19 cellular contexts compared by ENCODE assay signal in genomic region chr11:104819603-104820002, GRCh38.
"Had no signal": no experiment of that assay in that cellular context is flagged by ENCODE, and none has a peak within 500 bp of the region (broad histone marks: within the 10 kb centered on the region; RNA-seq: fewer than 3 reads in every experiment).

No MANE protein-coding gene starts in this region.

- H3K27ac Mint-ChIP-seq: nephron progenitor cell had no signal

- H3K4me3 Mint-ChIP-seq: nephron progenitor cell had no signal

- H3K4me1 Mint-ChIP-seq: nephron progenitor cell had no signal

- DNase-seq: effector CD4-positive, alpha-beta T cell; foreskin melanocyte; heart left ventricle; hippocampal formation; left colon; left ventricle myocardium superior; mesenchymal stem cell; midbrain; nephron progenitor cell; psoas muscle; spleen; stimulated activated CD4-positive, alpha-beta T cell treated with anti-CD3 and anti-CD28 coated beads, Interleukin-15, amount 100 ng/mL, for 24 hours; stimulated activated CD4-positive, alpha-beta T cell treated with anti-CD3 and anti-CD28 coated beads, Interleukin-1b, Interleukin-23, amount 100 ng/mL, for 48 hours; stimulated activated CD4-positive, alpha-beta T cell treated with anti-CD3 and anti-CD28 coated beads, Interleukin-4, amount 100 ng/mL, for 24 hours; stimulated activated naive CD4-positive, alpha-beta T cell; stomach; substantia nigra; transverse colon had no signal

- ATAC-seq: heart left ventricle, left colon, left ventricle myocardium superior, psoas muscle, sciatic nerve had no signal
